Comparison of ENCODE assay signal across 23 cellular contexts in the genomic region with DNA sequence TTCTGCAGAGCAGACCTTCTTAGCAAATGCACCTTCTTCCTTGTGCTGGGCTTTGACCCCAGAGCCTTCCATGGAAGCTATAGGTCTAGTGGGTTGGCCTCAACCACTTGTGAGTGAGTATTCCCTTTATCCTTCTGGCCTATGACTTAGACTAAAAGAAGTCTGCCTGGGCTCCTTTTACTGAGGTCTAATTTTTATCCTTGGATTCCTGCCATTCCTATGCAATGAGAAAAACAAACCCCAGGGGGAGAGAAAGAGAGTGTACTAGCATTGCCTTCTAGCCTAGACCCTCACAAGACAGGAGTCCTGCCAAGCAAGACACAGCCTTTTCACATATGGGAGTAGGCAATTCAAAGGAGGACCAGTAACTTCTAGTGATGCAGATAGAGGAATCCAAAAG.
"Had no signal": no experiment of that assay in that cellular context is flagged by ENCODE, and none has a peak within 500 bp of the region (broad histone marks: within the 10 kb centered on the region; RNA-seq: fewer than 3 reads in every experiment).

No MANE protein-coding gene starts in this region.

- DNase-seq: effector CD8-positive, alpha-beta T cell; endodermal cell; gastrocnemius medialis; head of caudate nucleus; left cardiac atrium; left lung; natural killer cell; pancreas; retina; right lobe of liver; stimulated activated CD4-positive, alpha-beta T cell treated with anti-CD3 and anti-CD28 coated beads, Interleukin-12 subunit alpha, Interleukin-12 subunit beta, amount 100 ng/mL, for 4 hours; stimulated activated CD4-positive, alpha-beta T cell treated with anti-CD3 and anti-CD28 coated beads, Interleukin-1b, Interleukin-23, amount 100 ng/mL, for 48 hours; stimulated activated CD4-positive, alpha-beta T cell treated with anti-CD3 and anti-CD28 coated beads, Interleukin-4, amount 100 ng/mL, for 24 hours; stimulated activated naive CD4-positive, alpha-beta T cell treated with Interleukin-2 at 50 U/mL for 16 hours; stomach; thyroid gland had no signal

- H3K4me1 ChIP-seq: left lung, pancreas, right lobe of liver, stomach, thyroid gland, vagina had no signal

- H3K4me3 ChIP-seq: gastrocnemius medialis, left lung, pancreas, right lobe of liver, smooth muscle cell, stomach, thyroid gland, vagina had no signal

- H3K4me3 Mint-ChIP-seq: dendritic cell treated with granulocyte-macrophage colony-stimulating factor and Interleukin-4, amounts not matched to agents 40 ng/mL and 50 ng/mL, for 4 days; endodermal cell; natural killer cell; stimulated activated effector memory CD8-positive, alpha-beta T cell treated with anti-CD3 and anti-CD28 coated beads, Interleukin-12 subunit alpha, Interleukin-12 subunit beta, amount 100 ng/mL, for 72 hours had no signal

- H3K27me3 Mint-ChIP-seq: dendritic cell treated with granulocyte-macrophage colony-stimulating factor and Interleukin-4, amounts not matched to agents 40 ng/mL and 50 ng/mL, for 4 days had no signal

- H3K27me3 ChIP-seq: gastrocnemius medialis, left lung, neutrophil, pancreas, right lobe of liver, stomach, thyroid gland, vagina had no signal

- H3K27ac Mint-ChIP-seq: dendritic cell treated with granulocyte-macrophage colony-stimulating factor and Interleukin-4, amounts not matched to agents 40 ng/mL and 50 ng/mL, for 4 days; endodermal cell; natural killer cell; stimulated activated effector memory CD8-positive, alpha-beta T cell treated with anti-CD3 and anti-CD28 coated beads, Interleukin-12 subunit alpha, Interleukin-12 subunit beta, amount 100 ng/mL, for 72 hours had no signal

- H3K4me2 ChIP-seq: smooth muscle cell had no signal

- H3K36me3 Mint-ChIP-seq: natural killer cell; stimulated activated effector memory CD8-positive, alpha-beta T cell treated with anti-CD3 and anti-CD28 coated beads, Interleukin-12 subunit alpha, Interleukin-12 subunit beta, amount 100 ng/mL, for 72 hours had no signal

- H3K36me3 ChIP-seq: gastrocnemius medialis, left lung, neutrophil, pancreas, right lobe of liver, stomach, thyroid gland, vagina had no signal

- H3K4me1 Mint-ChIP-seq: endodermal cell; stimulated activated effector memory CD8-positive, alpha-beta T cell treated with anti-CD3 and anti-CD28 coated beads, Interleukin-12 subunit alpha, Interleukin-12 subunit beta, amount 100 ng/mL, for 72 hours had no signal

- ATAC-seq: esophagus mucosa; gastrocnemius medialis; left cardiac atrium; left lung; natural killer cell; pancreas; right lobe of liver; stimulated activated effector memory CD8-positive, alpha-beta T cell treated with anti-CD3 and anti-CD28 coated beads, Interleukin-12 subunit alpha, Interleukin-12 subunit beta, amount 100 ng/mL, for 72 hours had no signal

- H3K27ac ChIP-seq: epithelial cell of prostate, gastrocnemius medialis, left lung, neutrophil, pancreas, right lobe of liver, stomach, thyroid gland, vagina had no signal
